Comparison of ENCODE assay signal across 13 cellular contexts in genomic region chr16:24035127-24035842, GRCh38.
DNase-seq lines count a peak whose midpoint lies in the region; ATAC-seq and TF ChIP-seq lines count a peak whose summit lies in the region.
"Had no signal": no experiment of that assay in that cellular context is flagged by ENCODE, and none has a peak within 500 bp of the region (broad histone marks: within the 10 kb centered on the region; RNA-seq: fewer than 3 reads in every experiment).

No MANE protein-coding gene starts in this region.

- H3K27ac ChIP-seq in CD4-positive, alpha-beta memory T cell (ENCODE audit: low read depth, low read length) = no peak overlapping the region
- peak overlapping the region; percentile 77 for H3K27ac ChIP-seq in SJSA1
- H3K27ac ChIP-seq: stomach had no signal

- peak; percentile 70 to 77 for ATAC-seq in activated T-cell treated with anti-CD3 and anti-CD28 coated beads, Interleukin-2, amount 50 U/mL, for 72 hours (replicated peaks in 1 of 2)
- peak; percentile 90 to 91 for ATAC-seq in naive B cell (ENCODE audit: low read depth in 2 of 2)
- ATAC-seq: SK-N-SH treated with all-trans-retinoic acid at 6 μM for 48 hours had no signal

- peaks cover 29% of the 10 kb centered on the region for H3K36me3 ChIP-seq in CD4-positive, alpha-beta memory T cell (ENCODE audit: insufficient read depth, low read length)
- H3K36me3 ChIP-seq in SJSA1 = no peaks in the 10 kb centered on the region

- peaks cover 42 to 49% of the 10 kb centered on the region in 2 donors for H3K36me3 Mint-ChIP-seq in CD4-positive, alpha-beta memory T cell
- peaks cover 7 to 14% of the 10 kb centered on the region in 2 donors for H3K36me3 Mint-ChIP-seq in activated T-cell treated with anti-CD3 and anti-CD28 coated beads, Interleukin-2, amount 50 U/mL, for 72 hours (ENCODE audit: insufficient read depth in 2 of 2)
- peaks cover 23 to 38% of the 10 kb centered on the region in 2 donors for H3K36me3 Mint-ChIP-seq in naive B cell
- H3K36me3 Mint-ChIP-seq in osteocyte (ENCODE audit: unreplicated experiment) = no peaks in the 10 kb centered on the region
- no peaks in the 10 kb centered on the region for H3K36me3 Mint-ChIP-seq in nephron progenitor cell (ENCODE audit: low read depth)

- peak in 4 of 5 donors; percentile 9 to 66 (median 26) for DNase-seq in CD4-positive, alpha-beta memory T cell
- DNase-seq in SJSA1 (ENCODE audit: low read depth in 1 of 2, low spot score in 2 of 2) (peak; percentile 94 to 96), naive B cell (peak; percentile 57), osteocyte (ENCODE audit: extremely low spot score, unreplicated experiment) (no peak), amygdala (lab: John Stamatoyannopoulos, UW) (no peak), nephron progenitor cell (no peak), NCI-H1694 treated with DMSO at 0.1 percent for 48 hours (lab: John Stamatoyannopoulos, UW) (no peak)
- peak; percentile 14 to 16 for DNase-seq in activated T-cell treated with anti-CD3 and anti-CD28 coated beads, Interleukin-2, amount 50 U/mL, for 72 hours
- DNase-seq: hippocampal formation, NCI-H1417, stomach had no signal

- no peaks in the 10 kb centered on the region for H3K27me3 Mint-ChIP-seq in CD4-positive, alpha-beta memory T cell
- no peaks in the 10 kb centered on the region for H3K27me3 Mint-ChIP-seq in activated T-cell treated with anti-CD3 and anti-CD28 coated beads, Interleukin-2, amount 50 U/mL, for 72 hours (ENCODE audit: low read depth)
- no peaks in the 10 kb centered on the region for H3K27me3 Mint-ChIP-seq in naive B cell
- H3K27me3 Mint-ChIP-seq in osteocyte (ENCODE audit: unreplicated experiment) = no peaks in the 10 kb centered on the region
- peaks cover 26% of the 10 kb centered on the region for H3K27me3 Mint-ChIP-seq in nephron progenitor cell (ENCODE audit: low read depth, poor library complexity)

- H3K4me3 ChIP-seq in CD4-positive, alpha-beta memory T cell (ENCODE audit: low read length in 2 of 2) = no peak overlapping the region
- no peak overlapping the region for H3K4me3 ChIP-seq in SJSA1
- H3K4me3 ChIP-seq: lung, stomach had no signal

- no peaks in the 10 kb centered on the region for H3K27me3 ChIP-seq in CD4-positive, alpha-beta memory T cell (ENCODE audit: insufficient read depth, low read length)
- no peaks in the 10 kb centered on the region for H3K27me3 ChIP-seq in SJSA1 (replicated peaks)

- POLR2A ChIA-PET in CD4-positive, alpha-beta memory T cell (lab: Charles Lee; ENCODE audit: partially characterized antibody) = interaction anchor here (1.1 to 1.6 kb wide), 3 partner anchors 20 to 29 kb away, joined by 3 to 6 read pairs (median 4); no protein-coding TSS in a partner anchor

- no peaks in the 10 kb centered on the region for H3K9me3 ChIP-seq in CD4-positive, alpha-beta memory T cell (ENCODE audit: control insufficient read depth in 1 of 2, low read length in 2 of 2)
- no peaks in the 10 kb centered on the region for H3K9me3 ChIP-seq in SJSA1 (replicated peaks)
- H3K9me3 ChIP-seq: stomach had no signal

- CTCF ChIA-PET in CD4-positive, alpha-beta memory T cell (lab: Charles Lee; ENCODE audit: partially characterized antibody) = interaction anchor here (0.7 to 9.1 kb wide), 9 partner anchors 8 to 236 kb away, joined by 3 to 176 read pairs (median 4); no protein-coding TSS in a partner anchor

- intact Hi-C loops in CD4-positive, alpha-beta memory T cell (cut with micrococcal nuclease) = no loop called here

- TF ChIP-seq CTCF in osteocyte (IDR thresholded peaks at IDR 0.05) (no peak), nephron progenitor cell (IDR thresholded peaks at IDR 0.05) (no peak)

- peaks cover 49% of the 10 kb centered on the region for H3K4me1 ChIP-seq in CD4-positive, alpha-beta memory T cell (ENCODE audit: insufficient read depth, low read length)
- H3K4me1 ChIP-seq in SJSA1 (replicated peaks) = peaks cover 39% of the 10 kb centered on the region

- peak overlapping the region in 6 of 7 donors; percentile 43 to 92 (median 70) for H3K27ac Mint-ChIP-seq in CD4-positive, alpha-beta memory T cell
- no peak overlapping the region for H3K27ac Mint-ChIP-seq in activated T-cell treated with anti-CD3 and anti-CD28 coated beads, Interleukin-2, amount 50 U/mL, for 72 hours
- peak overlapping the region in 5 of 6 donors; percentile 46 to 95 (median 92) for H3K27ac Mint-ChIP-seq in naive B cell
- H3K27ac Mint-ChIP-seq in osteocyte (ENCODE audit: unreplicated experiment) = no peak overlapping the region
- H3K27ac Mint-ChIP-seq in nephron progenitor cell = no peak overlapping the region

- peak overlapping the region in 7 of 8 donors; percentile 32 to 91 (median 57) for H3K4me3 Mint-ChIP-seq in CD4-positive, alpha-beta memory T cell
- H3K4me3 Mint-ChIP-seq in activated T-cell treated with anti-CD3 and anti-CD28 coated beads, Interleukin-2, amount 50 U/mL, for 72 hours = no peak overlapping the region
- peak overlapping the region; percentile 64 to 88 (median 82) for H3K4me3 Mint-ChIP-seq in naive B cell
- no peak overlapping the region for H3K4me3 Mint-ChIP-seq in osteocyte (ENCODE audit: unreplicated experiment)
- H3K4me3 Mint-ChIP-seq in nephron progenitor cell = no peak overlapping the region

- H3K4me1 Mint-ChIP-seq in CD4-positive, alpha-beta memory T cell = peaks cover 37 to 67% (median 58%) of the 10 kb centered on the region in 4 donors
- peaks cover 28% of the 10 kb centered on the region for H3K4me1 Mint-ChIP-seq in activated T-cell treated with anti-CD3 and anti-CD28 coated beads, Interleukin-2, amount 50 U/mL, for 72 hours (ENCODE audit: low read depth)
- peaks cover 39 to 77% (median 62%) of the 10 kb centered on the region in 3 donors for H3K4me1 Mint-ChIP-seq in naive B cell
- no peaks in the 10 kb centered on the region for H3K4me1 Mint-ChIP-seq in osteocyte (ENCODE audit: unreplicated experiment)
- H3K4me1 Mint-ChIP-seq in nephron progenitor cell = no peaks in the 10 kb centered on the region

- H3K9me3 Mint-ChIP-seq in CD4-positive, alpha-beta memory T cell = peaks cover 0 to 7% (median 0%) of the 10 kb centered on the region in 8 donors
- H3K9me3 Mint-ChIP-seq in activated T-cell treated with anti-CD3 and anti-CD28 coated beads, Interleukin-2, amount 50 U/mL, for 72 hours = no peaks in the 10 kb centered on the region
- H3K9me3 Mint-ChIP-seq in naive B cell (peaks cover 0 to 5% (median 3%) of the 10 kb centered on the region in 7 donors), osteocyte (ENCODE audit: unreplicated experiment) (no peaks in the 10 kb centered on the region), nephron progenitor cell (peaks cover 3% of the 10 kb centered on the region)

Comparison
In these comparisons a context has a peak if more than half of its experiments do, and no peak if none do; other contexts are left out.
1. DNase-seq: peak in CD4-positive, alpha-beta memory T cell (4 of 5), SJSA1 (2 of 2), activated T-cell treated with anti-CD3 and anti-CD28 coated beads, Interleukin-2, amount 50 U/mL, for 72 hours (2 of 2) and naive B cell (single experiment); none in osteocyte (single experiment), amygdala (0 of 56), nephron progenitor cell (single experiment) and NCI-H1694 treated with DMSO at 0.1 percent for 48 hours (single experiment).
2. H3K27ac Mint-ChIP-seq: peak in CD4-positive, alpha-beta memory T cell (6 of 7) and naive B cell (5 of 6); none in activated T-cell treated with anti-CD3 and anti-CD28 coated beads, Interleukin-2, amount 50 U/mL, for 72 hours (single experiment), osteocyte (single experiment) and nephron progenitor cell (single experiment).
3. H3K4me3 Mint-ChIP-seq: peak in CD4-positive, alpha-beta memory T cell (7 of 8) and naive B cell (8 of 8); none in activated T-cell treated with anti-CD3 and anti-CD28 coated beads, Interleukin-2, amount 50 U/mL, for 72 hours (0 of 2), osteocyte (single experiment) and nephron progenitor cell (single experiment).